In genomic region chr22:35409783-35410662, GRCh38 we compare ENCODE assay signal across 1 cellular context.
TF ChIP-seq lines count a peak whose summit lies in the region.

No MANE protein-coding gene starts in this region.

TF ChIP-seq in GM12878, 131 proteins besides CTCF, POLR2A, EP300 and RAD21 (continued from another document and continues in another):
- TF ChIP-seq CEBPZ (IDR thresholded peaks at IDR 0.05; ENCODE audit: low read depth, low read length): no peak
- peak; percentile 93 for TF ChIP-seq CREB1 (IDR thresholded peaks at IDR 0.05; ENCODE audit: low read depth)
- TF ChIP-seq, protein P1, sequence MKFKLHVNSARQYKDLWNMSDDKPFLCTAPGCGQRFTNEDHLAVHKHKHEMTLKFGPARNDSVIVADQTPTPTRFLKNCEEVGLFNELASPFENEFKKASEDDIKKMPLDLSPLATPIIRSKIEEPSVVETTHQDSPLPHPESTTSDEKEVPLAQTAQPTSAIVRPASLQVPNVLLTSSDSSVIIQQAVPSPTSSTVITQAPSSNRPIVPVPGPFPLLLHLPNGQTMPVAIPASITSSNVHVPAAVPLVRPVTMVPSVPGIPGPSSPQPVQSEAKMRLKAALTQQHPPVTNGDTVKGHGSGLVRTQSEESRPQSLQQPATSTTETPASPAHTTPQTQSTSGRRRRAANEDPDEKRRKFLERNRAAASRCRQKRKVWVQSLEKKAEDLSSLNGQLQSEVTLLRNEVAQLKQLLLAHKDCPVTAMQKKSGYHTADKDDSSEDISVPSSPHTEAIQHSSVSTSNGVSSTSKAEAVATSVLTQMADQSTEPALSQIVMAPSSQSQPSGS (IDR thresholded peaks at IDR 0.05; ENCODE audit: low read length): 0 out of 2 replicates have a peak, but pooled peaks have one; percentile 60
- 0 out of 2 replicates have a peak, but pooled peaks have one; percentile 47 for TF ChIP-seq JUND (IDR thresholded peaks at IDR 0.05; ENCODE audit: low read depth, low read length)
- no peak for TF ChIP-seq BMI1 (IDR thresholded peaks at IDR 0.05; ENCODE audit: borderline replicate concordance)
- TF ChIP-seq SIX5 (IDR thresholded peaks at IDR 0.05; ENCODE audit: low read depth, low read length, severe bottlenecking): peak; percentile 13
- peak; percentile 94 for TF ChIP-seq MXI1 (IDR thresholded peaks at IDR 0.05; ENCODE audit: low read depth, low read length)
- TF ChIP-seq ATF3 (IDR thresholded peaks at IDR 0.05; ENCODE audit: borderline replicate concordance, extremely low read depth, low read depth, low read length): no peak
- peak; percentile 78 for TF ChIP-seq POLR2AphosphoS5 (IDR thresholded peaks at IDR 0.05; ENCODE audit: low read length)
- TF ChIP-seq MAX (IDR thresholded peaks at IDR 0.05; ENCODE audit: low read depth, low read length): peak; percentile 92
- peak; percentile 64 for TF ChIP-seq KLF5 (IDR thresholded peaks at IDR 0.05; ENCODE audit: partially characterized antibody)
- TF ChIP-seq, protein P2, sequence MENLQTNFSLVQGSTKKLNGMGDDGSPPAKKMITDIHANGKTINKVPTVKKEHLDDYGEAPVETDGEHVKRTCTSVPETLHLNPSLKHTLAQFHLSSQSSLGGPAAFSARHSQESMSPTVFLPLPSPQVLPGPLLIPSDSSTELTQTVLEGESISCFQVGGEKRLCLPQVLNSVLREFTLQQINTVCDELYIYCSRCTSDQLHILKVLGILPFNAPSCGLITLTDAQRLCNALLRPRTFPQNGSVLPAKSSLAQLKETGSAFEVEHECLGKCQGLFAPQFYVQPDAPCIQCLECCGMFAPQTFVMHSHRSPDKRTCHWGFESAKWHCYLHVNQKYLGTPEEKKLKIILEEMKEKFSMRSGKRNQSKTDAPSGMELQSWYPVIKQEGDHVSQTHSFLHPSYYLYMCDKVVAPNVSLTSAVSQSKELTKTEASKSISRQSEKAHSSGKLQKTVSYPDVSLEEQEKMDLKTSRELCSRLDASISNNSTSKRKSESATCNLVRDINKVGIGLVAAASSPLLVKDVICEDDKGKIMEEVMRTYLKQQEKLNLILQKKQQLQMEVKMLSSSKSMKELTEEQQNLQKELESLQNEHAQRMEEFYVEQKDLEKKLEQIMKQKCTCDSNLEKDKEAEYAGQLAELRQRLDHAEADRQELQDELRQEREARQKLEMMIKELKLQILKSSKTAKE (IDR thresholded peaks at IDR 0.05; ENCODE audit: low read depth, poor library complexity, severe bottlenecking): peak; percentile 80
- TF ChIP-seq SRF (IDR thresholded peaks at IDR 0.05; ENCODE audit: low read depth in 2 of 2, low read length in 2 of 2): peak; percentile 35 to 80; a peak in 3 of 4 replicates
- TF ChIP-seq RELA (IDR thresholded peaks at IDR 0.05; ENCODE audit: borderline replicate concordance, partially characterized antibody): peak; percentile 74
- peak; percentile 73 for TF ChIP-seq RUNX3 (IDR thresholded peaks at IDR 0.05; ENCODE audit: low read length)
- TF ChIP-seq IKZF2 (IDR thresholded peaks at IDR 0.05): peak; percentile 88 to 90
- TF ChIP-seq MEF2B (IDR thresholded peaks at IDR 0.05; ENCODE audit: partially characterized antibody, poor library complexity, severe bottlenecking): peak; percentile 68
- TF ChIP-seq EGR1 (IDR thresholded peaks at IDR 0.05; ENCODE audit: borderline replicate concordance in 1 of 2, low read depth in 2 of 2, low read length in 2 of 2): peak in 1 of 2 experiments; percentile 26; a peak in 1 of 3 replicates
- peak; percentile 70; the same call in 1 of the 2 replicates for TF ChIP-seq JUNB (IDR thresholded peaks at IDR 0.05)
- TF ChIP-seq, protein P3, sequence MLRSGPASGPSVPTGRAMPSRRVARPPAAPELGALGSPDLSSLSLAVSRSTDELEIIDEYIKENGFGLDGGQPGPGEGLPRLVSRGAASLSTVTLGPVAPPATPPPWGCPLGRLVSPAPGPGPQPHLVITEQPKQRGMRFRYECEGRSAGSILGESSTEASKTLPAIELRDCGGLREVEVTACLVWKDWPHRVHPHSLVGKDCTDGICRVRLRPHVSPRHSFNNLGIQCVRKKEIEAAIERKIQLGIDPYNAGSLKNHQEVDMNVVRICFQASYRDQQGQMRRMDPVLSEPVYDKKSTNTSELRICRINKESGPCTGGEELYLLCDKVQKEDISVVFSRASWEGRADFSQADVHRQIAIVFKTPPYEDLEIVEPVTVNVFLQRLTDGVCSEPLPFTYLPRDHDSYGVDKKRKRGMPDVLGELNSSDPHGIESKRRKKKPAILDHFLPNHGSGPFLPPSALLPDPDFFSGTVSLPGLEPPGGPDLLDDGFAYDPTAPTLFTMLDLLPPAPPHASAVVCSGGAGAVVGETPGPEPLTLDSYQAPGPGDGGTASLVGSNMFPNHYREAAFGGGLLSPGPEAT (IDR thresholded peaks at IDR 0.05; ENCODE audit: low read depth): peak; percentile 79
- peak; percentile 92 for TF ChIP-seq ATF7 (IDR thresholded peaks at IDR 0.05; ENCODE audit: low read depth)
- TF ChIP-seq, protein P4, sequence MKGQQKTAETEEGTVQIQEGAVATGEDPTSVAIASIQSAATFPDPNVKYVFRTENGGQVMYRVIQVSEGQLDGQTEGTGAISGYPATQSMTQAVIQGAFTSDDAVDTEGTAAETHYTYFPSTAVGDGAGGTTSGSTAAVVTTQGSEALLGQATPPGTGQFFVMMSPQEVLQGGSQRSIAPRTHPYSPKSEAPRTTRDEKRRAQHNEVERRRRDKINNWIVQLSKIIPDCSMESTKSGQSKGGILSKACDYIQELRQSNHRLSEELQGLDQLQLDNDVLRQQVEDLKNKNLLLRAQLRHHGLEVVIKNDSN (IDR thresholded peaks at IDR 0.05; ENCODE audit: borderline replicate concordance, extremely low read length, insufficient read depth, low read depth, low read length): peak; percentile 19
- TF ChIP-seq TBL1XR1 (IDR thresholded peaks at IDR 0.05; ENCODE audit: low read depth, low read length): peak; percentile 64; the same call in 1 of the 2 replicates
- 0 out of 2 replicates have a peak, but pooled peaks have one; percentile 22 for TF ChIP-seq MEF2A (IDR thresholded peaks at IDR 0.05; ENCODE audit: insufficient read depth, low read depth, low read length)
- TF ChIP-seq NKRF (conservative IDR thresholded peaks at IDR 0.05): peak; percentile 73
- TF ChIP-seq ETV6 (conservative IDR thresholded peaks at IDR 0.05 in 1 of 2, IDR thresholded peaks at IDR 0.05 in 1 of 2; ENCODE audit: borderline replicate concordance in 1 of 2, low read depth in 1 of 2): peak in 1 of 2 experiments; percentile 97; a peak in 2 of 4 replicates
- peak; percentile 78 for TF ChIP-seq RAD51 (IDR thresholded peaks at IDR 0.05)
- TF ChIP-seq MTA2 (IDR thresholded peaks at IDR 0.05; ENCODE audit: low read depth): peak; percentile 83
- peak; percentile 76; the same call in 1 of the 2 replicates for TF ChIP-seq TCF3 (IDR thresholded peaks at IDR 0.05; ENCODE audit: borderline replicate concordance, insufficient read depth, low read depth, low read length)
- peak; percentile 65; the same call in 1 of the 2 replicates for TF ChIP-seq GABPA (IDR thresholded peaks at IDR 0.05; ENCODE audit: low read depth)
- peak; percentile 89 for TF ChIP-seq PBX3 (IDR thresholded peaks at IDR 0.05; ENCODE audit: insufficient replicate concordance, low read depth, low read length)
- TF ChIP-seq ZNF687 (IDR thresholded peaks at IDR 0.05): peak; percentile 100
- peak; percentile 84; the same call in 1 of the 2 replicates for TF ChIP-seq TCF12 (IDR thresholded peaks at IDR 0.05; ENCODE audit: low read depth, low read length)
- peak; percentile 90; the same call in 1 of the 2 replicates for TF ChIP-seq SIN3A (IDR thresholded peaks at IDR 0.05; ENCODE audit: low read depth, low read length)
- TF ChIP-seq BACH1 (IDR thresholded peaks at IDR 0.05; ENCODE audit: borderline replicate concordance): peak; percentile 64
